ENCODE assay signal across 14 cellular contexts in the genomic region with DNA sequence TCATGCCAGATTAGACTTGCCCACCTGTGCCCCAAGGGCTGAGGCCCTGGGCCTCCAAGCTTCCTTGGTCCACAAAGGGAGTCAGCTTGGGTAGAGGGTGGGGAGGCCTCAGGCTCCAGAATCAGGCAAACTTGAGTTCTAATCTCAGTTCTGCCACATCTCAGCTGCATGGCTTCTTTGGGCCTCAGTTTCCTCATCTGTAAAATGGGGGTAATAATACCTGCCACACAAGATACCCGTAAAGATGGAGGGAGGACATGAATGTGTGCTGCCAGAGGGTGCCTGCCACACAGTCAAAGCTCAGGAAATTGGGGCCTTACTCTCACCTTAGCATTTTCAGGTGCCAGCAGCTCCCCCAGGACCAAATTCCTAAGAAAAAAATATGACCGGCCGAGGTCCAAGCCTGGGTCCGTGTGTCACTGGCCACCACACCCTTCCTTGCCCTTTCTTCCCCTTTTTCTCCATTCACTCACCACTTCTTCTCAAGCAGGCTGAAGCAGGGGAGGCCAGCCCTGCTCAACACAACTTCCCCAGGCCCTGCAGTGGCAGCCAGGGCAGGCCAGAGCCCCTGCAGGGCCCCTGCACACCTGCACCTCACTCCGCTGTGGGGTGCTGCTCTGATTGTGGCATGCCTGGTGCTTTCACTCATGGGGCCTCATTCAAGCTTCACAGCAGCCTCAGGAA. TPM values are rescaled to one million over a fixed set of nuclear protein-coding genes. Genes with fewer than 3 reads are reported as not detected.
DNase-seq lines count a peak whose midpoint lies in the region; ATAC-seq, FAIRE-seq and TF ChIP-seq lines count a peak whose summit lies in the region.
"Had no signal": no experiment of that assay in that cellular context is flagged by ENCODE, and none has a peak within 500 bp of the region (broad histone marks: within the 10 kb centered on the region; RNA-seq: fewer than 3 reads in every experiment).

No MANE protein-coding gene starts in this region.

- DNase-seq in activated naive CD4-positive, alpha-beta T cell treated with anti-CD3 and anti-CD28 coated beads, Interleukin-2, amount 10 ng/mL, durations not matched to agents 7 days and 5 days = peak; percentile 43
- DNase-seq in activated naive CD4-positive, alpha-beta T cell treated with anti-CD3 and anti-CD28 coated beads, Interleukin-2, amount 50 U/mL, for 16 hours = no peak
- DNase-seq in OCI-M1 (lab: John Stamatoyannopoulos, UW) (peak; percentile 42), thyroid gland (no peak), T-helper 9 cell (no peak), small intestine (no peak), colonic mucosa (no peak)
- DNase-seq in effector memory CD8-positive, alpha-beta T cell = no peak
- DNase-seq: NK-92 treated with Interleukin-12 subunit alpha and Interleukin-12 subunit beta, amount 100 ng/mL, for 24 hours; occipital lobe had no signal

- no peaks in the 10 kb centered on the region for H3K27me3 Mint-ChIP-seq in activated naive CD4-positive, alpha-beta T cell treated with anti-CD3 and anti-CD28 coated beads, Interleukin-2, amount 10 ng/mL, durations not matched to agents 7 days and 5 days
- no peaks in the 10 kb centered on the region for H3K27me3 Mint-ChIP-seq in effector memory CD8-positive, alpha-beta T cell

- WGBS in thyroid gland, 2 donors = 87 to 89% methylated on average over 5 of the region's 5 CpGs
- WGBS in small intestine, 3 donors = 71 to 77% (median 73%) methylated on average over 5 of the region's 5 CpGs

- no peak overlapping the region for H3K4me3 ChIP-seq in thyroid gland (replicated peaks in 1 of 3)
- H3K4me3 ChIP-seq in small intestine (ENCODE audit: low read depth in 1 of 2, low read length in 2 of 2) = no peak overlapping the region
- H3K4me3 ChIP-seq in colonic mucosa = no peak overlapping the region

- TF ChIP-seq CTCF in thyroid gland (IDR thresholded peaks at IDR 0.05) = no peak
- TF ChIP-seq CTCF in colonic mucosa (IDR thresholded peaks at IDR 0.05) = no peak

- TF ChIP-seq POLR2A in thyroid gland (IDR thresholded peaks at IDR 0.05) = no peak

- H3K27me3 ChIP-seq in thyroid gland (no peaks in the 10 kb centered on the region), small intestine (ENCODE audit: control insufficient read depth in 2 of 2, insufficient read depth in 2 of 2, low read length in 2 of 2) (no peaks in the 10 kb centered on the region), colonic mucosa (no peaks in the 10 kb centered on the region)

- H3K9ac ChIP-seq in colonic mucosa (ENCODE audit: low read depth in 2 of 2, low read length in 2 of 2) = no peak overlapping the region

- no peaks in the 10 kb centered on the region for H3K9me3 Mint-ChIP-seq in activated naive CD4-positive, alpha-beta T cell treated with anti-CD3 and anti-CD28 coated beads, Interleukin-2, amount 10 ng/mL, durations not matched to agents 7 days and 5 days
- no peaks in the 10 kb centered on the region for H3K9me3 Mint-ChIP-seq in effector memory CD8-positive, alpha-beta T cell

- H3K4me1 ChIP-seq in thyroid gland = peaks cover 19 to 35% of the 10 kb centered on the region in 2 donors
- H3K4me1 ChIP-seq in small intestine (ENCODE audit: control insufficient read depth in 2 of 2, insufficient read depth in 1 of 2, low read depth in 1 of 2, low read length in 1 of 2) = peaks cover 3% of the 10 kb centered on the region in 2 donors
- peaks cover 7% of the 10 kb centered on the region for H3K4me1 ChIP-seq in colonic mucosa

- H3K9me3 ChIP-seq in thyroid gland = no peaks in the 10 kb centered on the region
- H3K9me3 ChIP-seq in small intestine (ENCODE audit: control insufficient read depth, low read depth) = no peaks in the 10 kb centered on the region
- no peaks in the 10 kb centered on the region for H3K9me3 ChIP-seq in colonic mucosa

- H3K36me3 Mint-ChIP-seq in activated naive CD4-positive, alpha-beta T cell treated with anti-CD3 and anti-CD28 coated beads, Interleukin-2, amount 10 ng/mL, durations not matched to agents 7 days and 5 days = peaks cover 45% of the 10 kb centered on the region
- peaks cover 31% of the 10 kb centered on the region for H3K36me3 Mint-ChIP-seq in effector memory CD8-positive, alpha-beta T cell (ENCODE audit: insufficient read depth)

- peak overlapping the region; percentile 81 to 91 (median 90) for H3K27ac ChIP-seq in thyroid gland
- H3K27ac ChIP-seq in small intestine (ENCODE audit: low read depth in 1 of 2, low read length in 1 of 2) = no peak overlapping the region
- no peak overlapping the region for H3K27ac ChIP-seq in colonic mucosa
- H3K27ac ChIP-seq: epithelial cell of prostate had no signal

- H3K4me3 Mint-ChIP-seq in activated naive CD4-positive, alpha-beta T cell treated with anti-CD3 and anti-CD28 coated beads, Interleukin-2, amount 10 ng/mL, durations not matched to agents 7 days and 5 days = peak overlapping the region; percentile 80
- H3K4me3 Mint-ChIP-seq in effector memory CD8-positive, alpha-beta T cell = peak overlapping the region; percentile 85 to 86

- peaks cover 84% of the 10 kb centered on the region for H3K4me1 Mint-ChIP-seq in activated naive CD4-positive, alpha-beta T cell treated with anti-CD3 and anti-CD28 coated beads, Interleukin-2, amount 10 ng/mL, durations not matched to agents 7 days and 5 days
- peaks cover 60% of the 10 kb centered on the region in 2 donors for H3K4me1 Mint-ChIP-seq in effector memory CD8-positive, alpha-beta T cell (ENCODE audit: low read depth in 2 of 2)

- FAIRE-seq in small intestine (lab: Jason Lieb, UNC) = no peak

- intact Hi-C loops in thyroid gland (cut with DNase I) (no loop called here), colonic mucosa (cut with DNase I) (no loop called here)

- H3K27ac Mint-ChIP-seq in activated naive CD4-positive, alpha-beta T cell treated with anti-CD3 and anti-CD28 coated beads, Interleukin-2, amount 10 ng/mL, durations not matched to agents 7 days and 5 days = peak overlapping the region; percentile 83
- H3K27ac Mint-ChIP-seq in effector memory CD8-positive, alpha-beta T cell = peak overlapping the region; percentile 85 to 92

- H3K36me3 ChIP-seq in thyroid gland (no peaks in the 10 kb centered on the region), small intestine (ENCODE audit: control insufficient read depth in 2 of 2, insufficient read depth in 2 of 2, low read length in 2 of 2) (no peaks in the 10 kb centered on the region), colonic mucosa (no peaks in the 10 kb centered on the region)

- ATAC-seq in effector memory CD8-positive, alpha-beta T cell (replicated peaks) = no peak

- CTCF ChIA-PET in activated naive CD4-positive, alpha-beta T cell treated with anti-CD3 and anti-CD28 coated beads, Interleukin-2, amount 10 ng/mL, durations not matched to agents 7 days and 5 days (lab: Charles Lee) = interaction anchor here (0.7 to 8.1 kb wide), 10 partner anchors 8 to 52 kb away, joined by 3 to 75 read pairs (median 5); partner anchors contain the start of genes LMAN2 and SLC34A1

RNA-seq across cellular contexts. Expression of gene RGS14, which starts 3.8 kb away (rescaled TPM):
- total RNA-seq in thyroid gland = 10 to 100 TPM; 22.9 to 42.7 (median 26.7) TPM
- 10 to 100 TPM; 12.8 to 22.7 (median 18.6) TPM for polyA plus RNA-seq in small intestine
- 10 to 100 TPM in 1 of 2 donors, 1 to 10 TPM in 1; 9.1 to 10.1 TPM for total RNA-seq in colonic mucosa

RNA-seq across cellular contexts. Expression of gene LMAN2, which starts 10.1 kb away (rescaled TPM):
- total RNA-seq in thyroid gland (100 to 1,000 TPM; 309 to 465 (median 383) TPM), colonic mucosa (100 to 1,000 TPM; 137 to 185 TPM)
- 100 to 1,000 TPM in 1 of 3 donors, 10 to 100 TPM in 2; 73.6 to 304 (median 91.9) TPM for polyA plus RNA-seq in small intestine

RNA-seq across cellular contexts. Expression of gene SLC34A1, which starts 22.7 kb away (rescaled TPM):
- total RNA-seq in thyroid gland (not detected), colonic mucosa (not detected)
- polyA plus RNA-seq in small intestine = under 1 TPM in 1 of 3 donors, not detected in 2; 0.01 TPM
- total RNA-seq: aorta, LHCN-M2, occipital lobe, urinary bladder had no signal
- polyA plus RNA-seq: aorta had no signal

RNA-seq across cellular contexts. Expression of gene PFN3, which starts 38.9 kb away (rescaled TPM):
- not detected for total RNA-seq in thyroid gland
- not detected for polyA plus RNA-seq in small intestine
- not detected for total RNA-seq in colonic mucosa
- total RNA-seq: aorta, LHCN-M2, occipital lobe, urinary bladder had no signal
- polyA plus RNA-seq: aorta, urinary bladder had no signal

RNA-seq across cellular contexts. Expression of gene F12, which starts 47.8 kb away (rescaled TPM):
- total RNA-seq in thyroid gland (1 to 10 TPM in 2 of 4 donors, under 1 TPM in 1, not detected in 1; 0.42 to 2.6 (median 1.1) TPM), colonic mucosa (10 to 100 TPM; 14.7 to 34.0 TPM)
- 10 to 100 TPM; 17.0 to 22.4 (median 20.3) TPM for polyA plus RNA-seq in small intestine
- total RNA-seq: urinary bladder had no signal

Comparison
In these comparisons a context has a peak if more than half of its experiments do, and no peak if none do; other contexts are left out.
1. DNase-seq: peak in activated naive CD4-positive, alpha-beta T cell treated with anti-CD3 and anti-CD28 coated beads, Interleukin-2, amount 10 ng/mL, durations not matched to agents 7 days and 5 days (single experiment) and OCI-M1 (single experiment); none in activated naive CD4-positive, alpha-beta T cell treated with anti-CD3 and anti-CD28 coated beads, Interleukin-2, amount 50 U/mL, for 16 hours (single experiment), effector memory CD8-positive, alpha-beta T cell (0 of 3), thyroid gland (0 of 2), T-helper 9 cell (single experiment), small intestine (single experiment) and colonic mucosa (single experiment).
2. H3K27ac ChIP-seq: peak in thyroid gland (3 of 3); none in small intestine (0 of 2) and colonic mucosa (single experiment).